Comparison of ENCODE assay signal across 11 cellular contexts in genomic region chr10:2122431-2123124, GRCh38.
"Had no signal": no experiment of that assay in that cellular context is flagged by ENCODE, and none has a peak within 500 bp of the region (broad histone marks: within the 10 kb centered on the region; RNA-seq: fewer than 3 reads in every experiment).

No MANE protein-coding gene starts in this region.

- H3K27ac Mint-ChIP-seq: brain, WTC11 had no signal

- DNase-seq: activated CD4-positive, alpha-beta T cell treated with anti-CD3 and anti-CD28 coated beads, Interleukin-2, amount 50 U/mL, for 1 hour; activated naive CD4-positive, alpha-beta T cell treated with anti-CD3 and anti-CD28 coated beads, Interleukin-2, amount 50 U/mL, for 16 hours; adrenal gland; dermis blood vessel endothelial cell; lower lobe of right lung; naive B cell; pancreas; thyroid gland; uterus had no signal

- H3K27me3 Mint-ChIP-seq: brain had no signal

- H3K27ac ChIP-seq: adrenal gland, lower lobe of right lung, pancreas, thyroid gland, uterus had no signal

- H3K4me3 Mint-ChIP-seq: brain, naive B cell, WTC11 had no signal

- H3K36me3 Mint-ChIP-seq: brain, naive B cell had no signal

- H3K4me1 Mint-ChIP-seq: naive B cell had no signal
